In the genomic region with DNA sequence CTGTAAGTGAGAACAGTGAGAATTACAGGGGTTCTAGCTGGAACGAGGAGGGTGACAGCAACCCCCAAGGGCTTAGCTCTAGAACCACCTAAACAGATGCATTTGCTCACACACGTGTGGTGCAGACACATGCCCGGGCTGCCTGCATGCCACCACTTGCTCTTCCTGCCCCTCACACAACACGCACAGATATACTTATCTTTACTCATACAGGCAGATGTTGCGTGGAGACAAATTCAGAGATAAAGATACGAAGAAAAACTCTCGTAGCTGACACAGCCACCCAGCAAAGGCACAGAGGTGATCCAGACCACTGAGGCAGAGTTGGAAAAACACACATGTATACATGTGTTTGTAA, we compare ENCODE assay signal across 11 cellular contexts. TPM values are rescaled to one million over a fixed set of nuclear protein-coding genes. Genes with fewer than 3 reads are reported as not detected.
A peak's percentile ranks its signal among the peaks of the same experiment; 100 is the strongest.
DNase-seq lines count a peak whose midpoint lies in the region; ATAC-seq and TF ChIP-seq lines count a peak whose summit lies in the region.
"Had no signal": no experiment of that assay in that cellular context is flagged by ENCODE, and none has a peak within 500 bp of the region (broad histone marks: within the 10 kb centered on the region; RNA-seq: fewer than 3 reads in every experiment).

No MANE protein-coding gene starts in this region.

- no peak for TF ChIP-seq CTCF in GM23338 (conservative IDR thresholded peaks at IDR 0.05; ENCODE audit: low read depth in 2 of 2)
- no peak for TF ChIP-seq CTCF in nephron progenitor cell (IDR thresholded peaks at IDR 0.05)
- no peak for TF ChIP-seq CTCF in breast epithelium (IDR thresholded peaks at IDR 0.05)

- H3K4me3 Mint-ChIP-seq in GM23338 (no peak overlapping the region), nephron progenitor cell (no peak overlapping the region)
- H3K4me3 Mint-ChIP-seq in dendritic cell treated with granulocyte-macrophage colony-stimulating factor and Interleukin-4, amounts not matched to agents 40 ng/mL and 50 ng/mL, for 4 days: no peak overlapping the region
- H3K4me3 Mint-ChIP-seq: CD8-positive, alpha-beta T cell; neural progenitor cell had no signal

- no peaks in the 10 kb centered on the region for H3K9me3 Mint-ChIP-seq in GM23338
- peaks cover 7% of the 10 kb centered on the region for H3K9me3 Mint-ChIP-seq in dendritic cell treated with granulocyte-macrophage colony-stimulating factor and Interleukin-4, amounts not matched to agents 40 ng/mL and 50 ng/mL, for 4 days
- H3K9me3 Mint-ChIP-seq in nephron progenitor cell: no peaks in the 10 kb centered on the region
- H3K9me3 Mint-ChIP-seq: CD8-positive, alpha-beta T cell; neural progenitor cell had no signal

- no peak for TF ChIP-seq POLR2A in breast epithelium (IDR thresholded peaks at IDR 0.05)

- H3K4me1 ChIP-seq in GM23338 (ENCODE audit: insufficient read depth) (peaks cover 37% of the 10 kb centered on the region), breast epithelium (no peaks in the 10 kb centered on the region)

- H3K27me3 Mint-ChIP-seq in GM23338 (ENCODE audit: insufficient read depth, low read depth, poor library complexity) (peaks cover 2% of the 10 kb centered on the region), nephron progenitor cell (ENCODE audit: low read depth, poor library complexity) (peaks cover 3% of the 10 kb centered on the region)
- H3K27me3 Mint-ChIP-seq in dendritic cell treated with granulocyte-macrophage colony-stimulating factor and Interleukin-4, amounts not matched to agents 40 ng/mL and 50 ng/mL, for 4 days: no peaks in the 10 kb centered on the region

- H3K9me2 ChIP-seq in GM23338 (ENCODE audit: insufficient read depth): 0 out of 2 replicates have a peak, but pooled peaks cover 5% of the 10 kb centered on the region

- H2AFZ ChIP-seq in GM23338: no peak overlapping the region
- H2AFZ ChIP-seq: neural progenitor cell had no signal

- no peaks in the 10 kb centered on the region; the same call in none of the 2 replicates for H4K20me1 ChIP-seq in GM23338 (replicated peaks; ENCODE audit: insufficient read depth)

- H3K27me3 ChIP-seq in GM23338 (ENCODE audit: insufficient read depth) (no peaks in the 10 kb centered on the region), breast epithelium (no peaks in the 10 kb centered on the region)
- H3K27me3 ChIP-seq: neural progenitor cell had no signal

- intact Hi-C loops in dendritic cell treated with granulocyte-macrophage colony-stimulating factor and Interleukin-4, amounts not matched to agents 40 ng/mL and 50 ng/mL, for 4 days (cut with micrococcal nuclease): no loop called here
- intact Hi-C loops in breast epithelium (cut with DNase I; ENCODE audit: low total_unique reads): no loop called here

- H3F3A ChIP-seq in GM23338 (replicated peaks; ENCODE audit: low read depth): no peaks in the 10 kb centered on the region

- H3K4me2 ChIP-seq in GM23338: no peak overlapping the region
- H3K4me2 ChIP-seq: neural progenitor cell had no signal

- no peak for DNase-seq in GM23338 (ENCODE audit: low spot score)
- peak; percentile 23 for DNase-seq in NCI-H2171 (lab: John Stamatoyannopoulos, UW)
- DNase-seq in nephron progenitor cell: no peak
- DNase-seq in amygdala (lab: John Stamatoyannopoulos, UW): no peak
- no peak for DNase-seq in activated T-cell treated with anti-CD3 and anti-CD28 coated beads for 4 hours
- no peak for DNase-seq in breast epithelium (ENCODE audit: low spot score in 2 of 2)
- no peak for DNase-seq in dermis blood vessel endothelial cell
- DNase-seq: CD8-positive, alpha-beta T cell; NCI-H1930 had no signal

- no peaks in the 10 kb centered on the region for H3K9me3 ChIP-seq in breast epithelium

- H3K27ac Mint-ChIP-seq in GM23338: peak overlapping the region; percentile 91
- peak overlapping the region; percentile 8 for H3K27ac Mint-ChIP-seq in dendritic cell treated with granulocyte-macrophage colony-stimulating factor and Interleukin-4, amounts not matched to agents 40 ng/mL and 50 ng/mL, for 4 days
- peak overlapping the region; percentile 92 for H3K27ac Mint-ChIP-seq in nephron progenitor cell
- H3K27ac Mint-ChIP-seq: CD8-positive, alpha-beta T cell; neural progenitor cell had no signal

- H3K27ac ChIP-seq in GM23338 (ENCODE audit: low read depth) (0 out of 2 replicates have a peak overlapping the region, but pooled peaks have one; percentile 78), breast epithelium (no peak overlapping the region)
- H3K27ac ChIP-seq: neural progenitor cell had no signal

- peaks cover 45% of the 10 kb centered on the region for H3K4me1 Mint-ChIP-seq in GM23338
- peaks cover 16% of the 10 kb centered on the region for H3K4me1 Mint-ChIP-seq in dendritic cell treated with granulocyte-macrophage colony-stimulating factor and Interleukin-4, amounts not matched to agents 40 ng/mL and 50 ng/mL, for 4 days (ENCODE audit: low read depth)
- H3K4me1 Mint-ChIP-seq in nephron progenitor cell: peaks cover 35% of the 10 kb centered on the region

- H3K79me2 ChIP-seq in GM23338 (replicated peaks; ENCODE audit: insufficient read depth): peaks cover 63% of the 10 kb centered on the region

- no peak for ATAC-seq in GM23338
- ATAC-seq: CD8-positive, alpha-beta T cell had no signal

- peaks cover 29% of the 10 kb centered on the region for H3K36me3 Mint-ChIP-seq in GM23338 (ENCODE audit: low read depth)
- peaks cover 7% of the 10 kb centered on the region for H3K36me3 Mint-ChIP-seq in dendritic cell treated with granulocyte-macrophage colony-stimulating factor and Interleukin-4, amounts not matched to agents 40 ng/mL and 50 ng/mL, for 4 days (ENCODE audit: low read depth)
- H3K36me3 Mint-ChIP-seq in nephron progenitor cell (ENCODE audit: low read depth): peaks cover 64% of the 10 kb centered on the region
- H3K36me3 Mint-ChIP-seq: CD8-positive, alpha-beta T cell had no signal

- no peaks in the 10 kb centered on the region for H3K36me3 ChIP-seq in GM23338 (ENCODE audit: insufficient read depth)
- H3K36me3 ChIP-seq in breast epithelium: no peaks in the 10 kb centered on the region
- H3K36me3 ChIP-seq: neural progenitor cell had no signal

- H3K4me3 ChIP-seq in GM23338: no peak overlapping the region
- no peak overlapping the region for H3K4me3 ChIP-seq in breast epithelium
- H3K4me3 ChIP-seq: neural progenitor cell had no signal

TF ChIP-seq in GM23338, 12 proteins besides CTCF, POLR2A, EP300 and RAD21 (continues in another document):
- no peak for TF ChIP-seq STAT1 (IDR thresholded peaks at IDR 0.05; ENCODE audit: unreplicated experiment)
- TF ChIP-seq, protein P1, sequence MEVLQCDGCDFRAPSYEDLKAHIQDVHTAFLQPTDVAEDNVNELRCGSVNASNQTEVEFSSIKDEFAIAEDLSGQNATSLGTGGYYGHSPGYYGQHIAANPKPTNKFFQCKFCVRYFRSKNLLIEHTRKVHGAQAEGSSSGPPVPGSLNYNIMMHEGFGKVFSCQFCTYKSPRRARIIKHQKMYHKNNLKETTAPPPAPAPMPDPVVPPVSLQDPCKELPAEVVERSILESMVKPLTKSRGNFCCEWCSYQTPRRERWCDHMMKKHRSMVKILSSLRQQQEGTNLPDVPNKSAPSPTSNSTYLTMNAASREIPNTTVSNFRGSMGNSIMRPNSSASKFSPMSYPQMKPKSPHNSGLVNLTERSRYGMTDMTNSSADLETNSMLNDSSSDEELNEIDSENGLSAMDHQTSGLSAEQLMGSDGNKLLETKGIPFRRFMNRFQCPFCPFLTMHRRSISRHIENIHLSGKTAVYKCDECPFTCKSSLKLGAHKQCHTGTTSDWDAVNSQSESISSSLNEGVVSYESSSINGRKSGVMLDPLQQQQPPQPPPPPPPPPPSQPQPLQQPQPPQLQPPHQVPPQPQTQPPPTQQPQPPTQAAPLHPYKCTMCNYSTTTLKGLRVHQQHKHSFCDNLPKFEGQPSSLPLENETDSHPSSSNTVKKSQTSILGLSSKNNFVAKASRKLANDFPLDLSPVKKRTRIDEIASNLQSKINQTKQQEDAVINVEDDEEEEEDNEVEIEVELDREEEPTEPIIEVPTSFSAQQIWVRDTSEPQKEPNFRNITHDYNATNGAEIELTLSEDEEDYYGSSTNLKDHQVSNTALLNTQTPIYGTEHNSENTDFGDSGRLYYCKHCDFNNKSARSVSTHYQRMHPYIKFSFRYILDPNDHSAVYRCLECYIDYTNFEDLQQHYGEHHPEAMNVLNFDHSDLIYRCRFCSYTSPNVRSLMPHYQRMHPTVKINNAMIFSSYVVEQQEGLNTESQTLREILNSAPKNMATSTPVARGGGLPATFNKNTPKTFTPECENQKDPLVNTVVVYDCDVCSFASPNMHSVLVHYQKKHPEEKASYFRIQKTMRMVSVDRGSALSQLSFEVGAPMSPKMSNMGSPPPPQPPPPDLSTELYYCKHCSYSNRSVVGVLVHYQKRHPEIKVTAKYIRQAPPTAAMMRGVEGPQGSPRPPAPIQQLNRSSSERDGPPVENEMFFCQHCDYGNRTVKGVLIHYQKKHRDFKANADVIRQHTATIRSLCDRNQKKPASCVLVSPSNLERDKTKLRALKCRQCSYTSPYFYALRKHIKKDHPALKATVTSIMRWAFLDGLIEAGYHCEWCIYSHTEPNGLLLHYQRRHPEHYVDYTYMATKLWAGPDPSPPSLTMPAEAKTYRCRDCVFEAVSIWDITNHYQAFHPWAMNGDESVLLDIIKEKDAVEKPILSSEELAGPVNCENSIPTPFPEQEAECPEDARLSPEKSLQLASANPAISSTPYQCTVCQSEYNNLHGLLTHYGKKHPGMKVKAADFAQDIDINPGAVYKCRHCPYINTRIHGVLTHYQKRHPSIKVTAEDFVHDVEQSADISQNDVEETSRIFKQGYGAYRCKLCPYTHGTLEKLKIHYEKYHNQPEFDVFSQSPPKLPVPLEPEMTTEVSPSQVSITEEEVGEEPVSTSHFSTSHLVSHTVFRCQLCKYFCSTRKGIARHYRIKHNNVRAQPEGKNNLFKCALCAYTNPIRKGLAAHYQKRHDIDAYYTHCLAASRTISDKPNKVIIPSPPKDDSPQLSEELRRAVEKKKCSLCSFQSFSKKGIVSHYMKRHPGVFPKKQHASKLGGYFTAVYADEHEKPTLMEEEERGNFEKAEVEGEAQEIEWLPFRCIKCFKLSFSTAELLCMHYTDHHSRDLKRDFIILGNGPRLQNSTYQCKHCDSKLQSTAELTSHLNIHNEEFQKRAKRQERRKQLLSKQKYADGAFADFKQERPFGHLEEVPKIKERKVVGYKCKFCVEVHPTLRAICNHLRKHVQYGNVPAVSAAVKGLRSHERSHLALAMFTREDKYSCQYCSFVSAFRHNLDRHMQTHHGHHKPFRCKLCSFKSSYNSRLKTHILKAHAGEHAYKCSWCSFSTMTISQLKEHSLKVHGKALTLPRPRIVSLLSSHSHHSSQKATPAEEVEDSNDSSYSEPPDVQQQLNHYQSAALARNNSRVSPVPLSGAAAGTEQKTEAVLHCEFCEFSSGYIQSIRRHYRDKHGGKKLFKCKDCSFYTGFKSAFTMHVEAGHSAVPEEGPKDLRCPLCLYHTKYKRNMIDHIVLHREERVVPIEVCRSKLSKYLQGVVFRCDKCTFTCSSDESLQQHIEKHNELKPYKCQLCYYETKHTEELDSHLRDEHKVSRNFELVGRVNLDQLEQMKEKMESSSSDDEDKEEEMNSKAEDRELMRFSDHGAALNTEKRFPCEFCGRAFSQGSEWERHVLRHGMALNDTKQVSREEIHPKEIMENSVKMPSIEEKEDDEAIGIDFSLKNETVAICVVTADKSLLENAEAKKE (CRISPR knock-in tag; IDR thresholded peaks at IDR 0.05): no peak

RNA-seq across cellular contexts. Expression of a gene that starts 13.5 kb away (rescaled TPM):
- total RNA-seq in GM23338 (2014; rRNA removed; shearing (Covaris generic)): 11.7 and 14.4 TPM in 2 replicates
- polyA plus RNA-seq in GM23338 (2016; fragmentation: Nextera tagmentation; extraction: Ambion mirVana): 3.3 and 4.4 TPM in 2 replicates
- total RNA-seq in breast epithelium: 1 to 10 TPM; 6.6 to 7.5 (median 7.5) TPM
- 16.3 and 24.3 TPM in 2 replicates for total RNA-seq in dermis blood vessel endothelial cell

Comparison
In these comparisons a context has a peak if more than half of its experiments do, and no peak if none do; other contexts are left out.
1. H3K27ac Mint-ChIP-seq: peak in every context shown above with its lines; median percentile 92 in nephron progenitor cell; 91 in GM23338; 8 in dendritic cell treated with granulocyte-macrophage colony-stimulating factor and Interleukin-4, amounts not matched to agents 40 ng/mL and 50 ng/mL, for 4 days.